Comparison of ENCODE assay signal across 14 cellular contexts in genomic region chr11:123351375-123351774, GRCh38.
DNase-seq lines count a peak whose midpoint lies in the region; ATAC-seq, FAIRE-seq and TF ChIP-seq lines count a peak whose summit lies in the region.
"Had no signal": no experiment of that assay in that cellular context is flagged by ENCODE, and none has a peak within 500 bp of the region (broad histone marks: within the 10 kb centered on the region; RNA-seq: fewer than 3 reads in every experiment).

No MANE protein-coding gene starts in this region.

- H3K4me2 ChIP-seq in OCI-LY7 (ENCODE audit: low read length) (no peak overlapping the region), HepG2 (ENCODE audit: low read depth, low read length) (no peak overlapping the region)
- H3K4me2 ChIP-seq: BLaER1 treated with 17β-estradiol and CSF1 and Interleukin-3, amounts not matched to agents 10 nM and 100 nM had no signal

- DNase-seq in NCI-H1092 treated with DMSO at 0.1 percent for 48 hours (lab: John Stamatoyannopoulos, UW): peak; percentile 72
- no peak for DNase-seq in OCI-LY7 (ENCODE audit: low spot score)
- DNase-seq in left ventricle myocardium inferior: peak; percentile 48
- peak; percentile 73 for DNase-seq in osteocyte (ENCODE audit: extremely low spot score, unreplicated experiment)
- no peak for DNase-seq in activated CD4-positive, CD25-positive, alpha-beta regulatory T cell (lab: John Stamatoyannopoulos, UW)
- no peak for DNase-seq in HepG2 (ENCODE audit: low spot score)
- no peak for DNase-seq in activated naive CD4-positive, alpha-beta T cell treated with Interleukin-2 at 50 U/mL for 16 hours
- DNase-seq: activated CD4-positive, alpha-beta T cell treated with anti-CD3 and anti-CD28 coated beads for 1 hour; brain microvascular endothelial cell; EL had no signal

- H3K36me3 ChIP-seq in OCI-LY7 (ENCODE audit: insufficient read depth, low read length) (no peaks in the 10 kb centered on the region), left ventricle myocardium inferior (no peaks in the 10 kb centered on the region), HepG2 (replicated peaks in 1 of 2; ENCODE audit: control insufficient read depth in 1 of 2, insufficient read depth in 2 of 2, low read length in 2 of 2) (no peaks in the 10 kb centered on the region)
- H3K36me3 ChIP-seq: BLaER1 treated with 17β-estradiol and CSF1 and Interleukin-3, amounts not matched to agents 10 nM and 100 nM; brain microvascular endothelial cell had no signal

- intact Hi-C loops in OCI-LY7 (cut with micrococcal nuclease; ENCODE audit: unreplicated experiment) (no loop called here), left ventricle myocardium inferior (cut with micrococcal nuclease) (no loop called here), HepG2 (cut with micrococcal nuclease; ENCODE audit: unreplicated experiment) (no loop called here)

- H3K27ac ChIP-seq in OCI-LY7 (ENCODE audit: low read depth, low read length, poor library complexity, severe bottlenecking) (no peak overlapping the region), left ventricle myocardium inferior (replicated peaks) (no peak overlapping the region), HepG2 (ENCODE audit: extremely low read length, insufficient read depth, low read length) (no peak overlapping the region)
- H3K27ac ChIP-seq: BLaER1 treated with 17β-estradiol and CSF1 and Interleukin-3, amounts not matched to agents 10 nM and 100 nM; brain microvascular endothelial cell had no signal

- in situ Hi-C loops in HepG2 (cut with HindIII; ENCODE audit: extremely low pct_ligation_motif_present, low pct_unique_long_range_greater_than_20kb): no loop called here

- POLR2A ChIA-PET in OCI-LY7 (lab: Charles Lee) (interaction anchor here (1.0 kb wide), 1 partner anchor 13 kb away, joined by 4 read pairs; no protein-coding TSS in a partner anchor), HepG2 (lab: Yijun Ruan, JAX) (no interaction called here)

- peaks cover 9% of the 10 kb centered on the region; the same call in 1 of the 2 replicates for H3K9me3 ChIP-seq in OCI-LY7 (ENCODE audit: low read length)
- H3K9me3 ChIP-seq in left ventricle myocardium inferior (replicated peaks): no peaks in the 10 kb centered on the region
- no peaks in the 10 kb centered on the region for H3K9me3 ChIP-seq in HepG2 (ENCODE audit: low read length)

- H3K4me1 Mint-ChIP-seq in osteocyte (ENCODE audit: unreplicated experiment): no peaks in the 10 kb centered on the region

- no peak for TF ChIP-seq RAD21 in HepG2 (CRISPR knock-in tag; IDR thresholded peaks at IDR 0.05)

- H4K20me1 ChIP-seq in OCI-LY7 (ENCODE audit: insufficient read depth, low read length) (no peaks in the 10 kb centered on the region), HepG2 (ENCODE audit: insufficient read depth, low read length) (no peaks in the 10 kb centered on the region)
- H4K20me1 ChIP-seq: BLaER1 treated with 17β-estradiol and CSF1 and Interleukin-3, amounts not matched to agents 10 nM and 100 nM had no signal

- TF ChIP-seq POLR2A in HepG2 (IDR thresholded peaks at IDR 0.05; ENCODE audit: insufficient read depth in 1 of 2, low read depth in 2 of 2, low read length in 2 of 2): no peak

- CTCF ChIA-PET in OCI-LY7 (lab: Charles Lee; ENCODE audit: unreplicated experiment): no interaction called here
- CTCF ChIA-PET in HepG2 (lab: Yijun Ruan, JAX; ENCODE audit: low intra/inter-chr PET ratio, low total read pairs): no interaction called here

- no peak overlapping the region for H3K27ac Mint-ChIP-seq in osteocyte (ENCODE audit: unreplicated experiment)

- H3K27me3 ChIP-seq in left ventricle myocardium inferior (ENCODE audit: low read depth) (peaks cover 15% of the 10 kb centered on the region), HepG2 (ENCODE audit: control insufficient read depth in 1 of 2, insufficient read depth in 2 of 2, low read length in 2 of 2) (peaks cover 0 to 21% of the 10 kb centered on the region in 2 experiments; a peak in 2 of 5 replicates)
- H3K27me3 ChIP-seq: BLaER1 treated with 17β-estradiol and CSF1 and Interleukin-3, amounts not matched to agents 10 nM and 100 nM had no signal

- H3K4me3 ChIP-seq in OCI-LY7 (ENCODE audit: low read depth, low read length, poor library complexity, severe bottlenecking) (no peak overlapping the region), left ventricle myocardium inferior (no peak overlapping the region), HepG2 (replicated peaks in 1 of 3; ENCODE audit: insufficient read depth in 1 of 3, low read depth in 2 of 3, low read length in 3 of 3) (no peak overlapping the region)
- H3K4me3 ChIP-seq: BLaER1 treated with 17β-estradiol and CSF1 and Interleukin-3, amounts not matched to agents 10 nM and 100 nM had no signal

- 0 out of 2 replicates have a peak overlapping the region, but pooled peaks have one; percentile 26 for H2AFZ ChIP-seq in OCI-LY7 (ENCODE audit: low read length)
- H2AFZ ChIP-seq in HepG2 (ENCODE audit: low read length): no peak overlapping the region

- H3K27me3 Mint-ChIP-seq in osteocyte (ENCODE audit: unreplicated experiment): peaks cover 51% of the 10 kb centered on the region

- BruUV-seq in OCI-LY7 (replicated peaks; lab: Mats Ljungman, UMichigan) (no TSS peak), HepG2 (replicated peaks; lab: Mats Ljungman, UMichigan) (no TSS peak)

- H3K4me1 ChIP-seq in OCI-LY7 (ENCODE audit: insufficient read depth, low read length, poor library complexity, severe bottlenecking) (no peaks in the 10 kb centered on the region), left ventricle myocardium inferior (peaks cover 6% of the 10 kb centered on the region), HepG2 (ENCODE audit: insufficient read depth, low read length) (no peaks in the 10 kb centered on the region)
- H3K4me1 ChIP-seq: BLaER1 treated with 17β-estradiol and CSF1 and Interleukin-3, amounts not matched to agents 10 nM and 100 nM had no signal

- no peaks in the 10 kb centered on the region for H3K9me3 Mint-ChIP-seq in osteocyte (ENCODE audit: unreplicated experiment)

- no peak for FAIRE-seq in HepG2 (lab: Jason Lieb, UNC)
- FAIRE-seq: endothelial cell of umbilical vein had no signal

- 24% methylated on average over 3 of the region's 6 CpGs for WGBS in HepG2 (ENCODE audit: low lambda C conversion rate)

- H3K9me2 ChIP-seq in OCI-LY7 (ENCODE audit: insufficient read depth, low read length): no peaks in the 10 kb centered on the region

- no peak for TF ChIP-seq EP300 in HepG2 (IDR thresholded peaks at IDR 0.05; ENCODE audit: low read depth in 2 of 2, low read length in 2 of 2)
- TF ChIP-seq EP300 in HepG2 (CRISPR knock-in tag; IDR thresholded peaks at IDR 0.05; ENCODE audit: borderline replicate concordance): no peak

- no peak for TF ChIP-seq CTCF in OCI-LY7 (conservative IDR thresholded peaks at IDR 0.05; ENCODE audit: low read length)
- TF ChIP-seq CTCF in left ventricle myocardium inferior (IDR thresholded peaks at IDR 0.05; ENCODE audit: borderline replicate concordance): no peak
- TF ChIP-seq CTCF in osteocyte (IDR thresholded peaks at IDR 0.05): no peak
- TF ChIP-seq CTCF in HepG2 (CRISPR knock-in tag; IDR thresholded peaks at IDR 0.05): no peak

- H3K36me3 Mint-ChIP-seq in osteocyte (ENCODE audit: unreplicated experiment): no peaks in the 10 kb centered on the region

- H3K79me2 ChIP-seq in OCI-LY7 (ENCODE audit: insufficient read depth, low read depth, low read length): no peaks in the 10 kb centered on the region
- no peaks in the 10 kb centered on the region for H3K79me2 ChIP-seq in HepG2 (ENCODE audit: insufficient read depth, low read length)

- no peak overlapping the region for H3K9ac ChIP-seq in HepG2 (ENCODE audit: insufficient read depth, low read depth, low read length)
- H3K9ac ChIP-seq: BLaER1 treated with 17β-estradiol and CSF1 and Interleukin-3, amounts not matched to agents 10 nM and 100 nM had no signal

- H3K4me3 Mint-ChIP-seq in osteocyte (ENCODE audit: unreplicated experiment): no peak overlapping the region

- ATAC-seq in HG02798 (IDR thresholded peaks at IDR 0.05; ENCODE audit: poor library complexity, unreplicated experiment) (no peak), HepG2 (no peak)
- ATAC-seq: HCT116 had no signal

TF ChIP-seq in HepG2, 621 proteins besides CTCF, POLR2A, EP300 and RAD21:
- TF ChIP-seq POGK (CRISPR knock-in tag; conservative IDR thresholded peaks at IDR 0.05): no peak
- TF ChIP-seq ZBTB42 (CRISPR knock-in tag; IDR thresholded peaks at IDR 0.05): no peak
- TF ChIP-seq RXRA (CRISPR knock-in tag; IDR thresholded peaks at IDR 0.05): no peak

Comparison
In these comparisons a context has a peak if more than half of its experiments do, and no peak if none do; other contexts are left out.
1. DNase-seq: peak in NCI-H1092 treated with DMSO at 0.1 percent for 48 hours (single experiment), left ventricle myocardium inferior (single experiment) and osteocyte (single experiment); none in OCI-LY7 (single experiment), activated CD4-positive, CD25-positive, alpha-beta regulatory T cell (0 of 4), HepG2 (single experiment) and activated naive CD4-positive, alpha-beta T cell treated with Interleukin-2 at 50 U/mL for 16 hours (single experiment).